Comparison of ENCODE assay signal across 27 cellular contexts in genomic region chr20:38547288-38547825, GRCh38. TPM values are rescaled to one million over a fixed set of nuclear protein-coding genes. Genes with fewer than 3 reads are reported as not detected.
A peak's percentile ranks its signal among the peaks of the same experiment; 100 is the strongest.
DNase-seq lines count a peak whose midpoint lies in the region; ATAC-seq and TF ChIP-seq lines count a peak whose summit lies in the region.
"Had no signal": no experiment of that assay in that cellular context is flagged by ENCODE, and none has a peak within 500 bp of the region (broad histone marks: within the 10 kb centered on the region; RNA-seq: fewer than 3 reads in every experiment).

No MANE protein-coding gene starts in this region.

- no peak for DNase-seq in activated T-cell treated with anti-CD3 and anti-CD28 coated beads, Interleukin-2, amount 50 U/mL, for 24 hours
- no peak for DNase-seq in activated T-cell treated with anti-CD3 and anti-CD28 coated beads, Interleukin-2, amount 50 U/mL, for 48 hours
- DNase-seq in mesothelial cell of epicardium (ENCODE audit: low spot score in 2 of 2, unreplicated experiment in 2 of 2): no peak
- no peak for DNase-seq in T-cell
- DNase-seq in NCI-H226: no peak
- no peak for DNase-seq in GDM1 (lab: John Stamatoyannopoulos, UW)
- DNase-seq: BE2C, COR-L47, DMS53, HCEC 1CT, NCI-H1092, NCI-H1417 treated with DMSO at 0.1 percent for 48 hours, NCI-H1694 treated with DMSO at 0.1 percent for 48 hours, NCI-H2081, NCI-H2227 treated with DMSO at 0.1 percent for 48 hours, NCI-H510A, NCI-H69, SHP77 had no signal

- CTCF ChIA-PET in T-cell (lab: Charles Lee): no interaction called here

- H3K27ac ChIP-seq in VCaP: peak overlapping the region; percentile 71
- H3K27ac ChIP-seq: 22Rv1, KMS-11, RWPE1 had no signal

- POLR2A ChIA-PET in T-cell (lab: Charles Lee): no interaction called here

- H3K4me3 Mint-ChIP-seq in activated T-cell treated with anti-CD3 and anti-CD28 coated beads, Interleukin-2, amount 50 U/mL, for 24 hours: no peak overlapping the region
- H3K4me3 Mint-ChIP-seq in mesothelial cell of epicardium (no peak overlapping the region), T-cell (no peak overlapping the region)
- H3K4me3 Mint-ChIP-seq: IgD-negative memory B cell had no signal

- no peaks in the 10 kb centered on the region for H3K27me3 Mint-ChIP-seq in activated T-cell treated with anti-CD3 and anti-CD28 coated beads, Interleukin-2, amount 50 U/mL, for 24 hours
- H3K27me3 Mint-ChIP-seq in mesothelial cell of epicardium (ENCODE audit: low read depth) (no peaks in the 10 kb centered on the region), T-cell (no peaks in the 10 kb centered on the region)
- H3K27me3 Mint-ChIP-seq: IgD-negative memory B cell had no signal

- ATAC-seq in T-cell (replicated peaks in 1 of 4): no peak
- ATAC-seq: Panc1 had no signal

- peaks cover 10% of the 10 kb centered on the region for H3K4me1 Mint-ChIP-seq in activated T-cell treated with anti-CD3 and anti-CD28 coated beads, Interleukin-2, amount 50 U/mL, for 24 hours (ENCODE audit: low read depth)
- H3K4me1 Mint-ChIP-seq in mesothelial cell of epicardium (no peaks in the 10 kb centered on the region), T-cell (peaks cover 14 to 19% (median 16%) of the 10 kb centered on the region in 3 donors)

- H3K27ac Mint-ChIP-seq in activated T-cell treated with anti-CD3 and anti-CD28 coated beads, Interleukin-2, amount 50 U/mL, for 24 hours: peak overlapping the region; percentile 17
- peak overlapping the region; percentile 11 for H3K27ac Mint-ChIP-seq in mesothelial cell of epicardium
- peak overlapping the region in 1 of 2 donors; percentile 26 for H3K27ac Mint-ChIP-seq in T-cell
- H3K27ac Mint-ChIP-seq: IgD-negative memory B cell had no signal

- TF ChIP-seq CTCF in VCaP (conservative IDR thresholded peaks at IDR 0.05) (no peak), mesothelial cell of epicardium (IDR thresholded peaks at IDR 0.05; ENCODE audit: unreplicated experiment) (no peak)

- H3K9me3 Mint-ChIP-seq in activated T-cell treated with anti-CD3 and anti-CD28 coated beads, Interleukin-2, amount 50 U/mL, for 24 hours: no peaks in the 10 kb centered on the region
- H3K9me3 Mint-ChIP-seq in mesothelial cell of epicardium (no peaks in the 10 kb centered on the region), T-cell (no peaks in the 10 kb centered on the region)
- H3K9me3 Mint-ChIP-seq: IgD-negative memory B cell had no signal

- H3K36me3 Mint-ChIP-seq in activated T-cell treated with anti-CD3 and anti-CD28 coated beads, Interleukin-2, amount 50 U/mL, for 24 hours (ENCODE audit: low read depth): peaks cover 69% of the 10 kb centered on the region
- H3K36me3 Mint-ChIP-seq in mesothelial cell of epicardium: peaks cover 34% of the 10 kb centered on the region
- H3K36me3 Mint-ChIP-seq in T-cell: peaks cover 49% of the 10 kb centered on the region

RNA-seq across cellular contexts. Expression of gene ADIG, which starts 33.6 kb away (rescaled TPM):
- total RNA-seq in mesothelial cell of epicardium (not detected in 3 replicates), T-cell (not detected)
- total RNA-seq: Daoy, G401, H1 had no signal

RNA-seq across cellular contexts. Expression of gene ARHGAP40, which starts 54.3 kb away (rescaled TPM):
- total RNA-seq in mesothelial cell of epicardium (0.33 to 0.54 TPM (median 0.45 TPM) in 3 replicates), T-cell (under 1 TPM in 1 of 5 donors, not detected in 4; 0.28 TPM)
- total RNA-seq: Daoy, G401 had no signal
